ENCODE assay signal across 19 cellular contexts in genomic region chr5:91030521-91031395, GRCh38.
"Had no signal": no experiment of that assay in that cellular context is flagged by ENCODE, and none has a peak within 500 bp of the region (broad histone marks: within the 10 kb centered on the region; RNA-seq: fewer than 3 reads in every experiment).

No MANE protein-coding gene starts in this region.

- H3K4me3 ChIP-seq: esophagus squamous epithelium, tibial artery had no signal

- DNase-seq: activated CD4-positive, alpha-beta memory T cell treated with anti-CD3 and anti-CD28 coated beads, Interleukin-2, amount 10 ng/mL, durations not matched to agents 7 days and 5 days; activated CD4-positive, alpha-beta T cell treated with anti-CD3 and anti-CD28 coated beads for 48 hours; activated CD4-positive, CD25-positive, alpha-beta regulatory T cell; activated CD8-positive, alpha-beta memory T cell treated with anti-CD3 and anti-CD28 coated beads, Interleukin-2, amount 10 ng/mL, durations not matched to agents 7 days and 5 days; activated naive CD4-positive, alpha-beta T cell treated with Interleukin-2 at 50 U/mL for 16 hours; anterior cingulate cortex; effector CD4-positive, alpha-beta T cell; esophagus squamous epithelium; mammary epithelial cell; midbrain; nucleus accumbens; retina; stimulated activated CD4-positive, alpha-beta T cell treated with anti-CD3 and anti-CD28 coated beads, Interleukin-12 subunit alpha, Interleukin-12 subunit beta, amount 100 ng/mL, for 4 hours; stimulated activated CD4-positive, alpha-beta T cell treated with anti-CD3 and anti-CD28 coated beads, Interleukin-1b, Interleukin-23, amount 100 ng/mL, for 48 hours; stimulated activated CD8-positive, alpha-beta memory T cell treated with anti-CD3 and anti-CD28 coated beads, Interleukin-4, amount 100 ng/mL, for 48 hours; stimulated activated naive CD4-positive, alpha-beta T cell treated with Interleukin-2 at 50 U/mL for 16 hours; tibial artery had no signal

- H3K36me3 ChIP-seq: esophagus squamous epithelium, tibial artery had no signal

- H3K4me1 ChIP-seq: tibial artery had no signal

- H3K9me3 ChIP-seq: esophagus squamous epithelium, tibial artery had no signal

- H3K27me3 ChIP-seq: esophagus squamous epithelium, tibial artery had no signal

- H3K27ac ChIP-seq: esophagus squamous epithelium, tibial artery had no signal

- ATAC-seq: activated CD8-positive, alpha-beta memory T cell treated with anti-CD3 and anti-CD28 coated beads, Interleukin-2, amount 10 ng/mL, durations not matched to agents 7 days and 5 days; activated T-helper 17 cell treated with anti-CD3 and anti-CD28 coated beads, Interleukin-2, amount 50 U/mL, for 72 hours; left lobe of liver had no signal
